ENCODE assay signal across 9 cellular contexts in the genomic region with DNA sequence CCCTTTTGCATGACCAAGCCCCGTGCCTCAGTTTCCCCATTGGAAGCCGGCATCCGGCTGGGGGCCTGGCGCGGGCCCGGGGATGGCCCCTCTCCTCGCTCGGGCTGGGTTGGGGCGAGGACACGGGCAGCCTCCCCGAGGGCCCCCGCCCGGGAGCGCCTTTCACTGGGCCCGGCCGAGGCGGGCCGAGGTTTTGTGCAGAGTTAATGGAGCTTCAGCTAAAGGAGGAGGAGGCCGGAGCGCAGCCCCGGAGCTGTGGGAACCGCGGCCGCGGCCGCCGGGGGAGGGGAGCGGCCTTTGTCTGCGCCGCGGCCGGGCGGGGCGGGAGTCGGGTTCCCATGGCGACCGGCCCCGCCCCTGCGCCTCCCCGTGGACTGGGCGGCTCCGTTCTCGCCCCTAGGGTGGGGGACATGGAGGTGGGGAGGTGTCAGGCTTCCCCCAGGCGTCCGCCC. TPM values are rescaled to one million over a fixed set of nuclear protein-coding genes. Genes with fewer than 3 reads are reported as not detected.
DNase-seq lines count a peak whose midpoint lies in the region; ATAC-seq, FAIRE-seq and TF ChIP-seq lines count a peak whose summit lies in the region.
"Had no signal": no experiment of that assay in that cellular context is flagged by ENCODE, and none has a peak within 500 bp of the region (broad histone marks: within the 10 kb centered on the region; RNA-seq: fewer than 3 reads in every experiment).

No MANE protein-coding gene starts in this region.

- TF ChIP-seq CTCF in Calu3 (IDR thresholded peaks at IDR 0.05; ENCODE audit: unreplicated experiment) (no peak), GM12878 (IDR thresholded peaks at IDR 0.05 in 2 of 3, conservative IDR thresholded peaks at IDR 0.05 in 1 of 3; ENCODE audit: control insufficient read depth in 2 of 3, extremely low read depth in 1 of 3, insufficient read depth in 1 of 3, low read depth in 3 of 3, low read length in 3 of 3) (peak in 2 of 3 experiments; percentile 15 to 33; a peak in 2 of 6 replicates)

- POLR2A ChIA-PET in GM12878 (lab: Charles Lee) = interaction anchor here (0.6 to 2.1 kb wide), 5 partner anchors 9 to 31 kb away, joined by 3 to 7 read pairs (median 5); a partner anchor contains a TSS

- TF ChIP-seq POLR2A in GM12878 (IDR thresholded peaks at IDR 0.05; ENCODE audit: low read depth, low read length) = no peak

- H3K9me3 ChIP-seq in HUES48 (ENCODE audit: control insufficient read depth, insufficient read depth, low read length) (peaks cover 7% of the 10 kb centered on the region; the same call in 1 of the 2 replicates), GM12878 (replicated peaks; ENCODE audit: control insufficient read depth, insufficient read depth, low read length) (no peaks in the 10 kb centered on the region), iPS-18c (ENCODE audit: control insufficient read depth, insufficient read depth, low read length) (peaks cover 3% of the 10 kb centered on the region)

- RAD21 ChIA-PET in GM12878 (lab: Charles Lee; ENCODE audit: unreplicated experiment) = interaction anchor here (1.0 to 1.3 kb wide), 2 partner anchors 52 to 69 kb away, joined by 3 to 5 read pairs; no protein-coding TSS in a partner anchor

- no peaks in the 10 kb centered on the region for H4K20me1 ChIP-seq in GM12878 (ENCODE audit: control insufficient read depth, insufficient read depth)

- no peak overlapping the region for H2AFZ ChIP-seq in GM12878 (ENCODE audit: control insufficient read depth, low read depth, low read length)

- no peaks in the 10 kb centered on the region for H3K9me3 Mint-ChIP-seq in Calu3 (ENCODE audit: low read depth, unreplicated experiment)
- H3K9me3 Mint-ChIP-seq: T-cell had no signal

- FAIRE-seq in GM12878 (lab: Jason Lieb, UNC) = no peak

- H3K4me1 ChIP-seq in HUES48 (ENCODE audit: control insufficient read depth, insufficient read depth, low read length) (no peaks in the 10 kb centered on the region), GM12878 (ENCODE audit: control insufficient read depth, insufficient read depth, low read length) (peaks cover 10% of the 10 kb centered on the region)

- no peak for TF ChIP-seq RAD21 in GM12878 (IDR thresholded peaks at IDR 0.05; ENCODE audit: insufficient read depth, low read depth, low read length)

- peak overlapping the region; percentile 63 for H3K4me3 Mint-ChIP-seq in Calu3 (ENCODE audit: low read depth, unreplicated experiment)

- peaks cover 65% of the 10 kb centered on the region for H3K36me3 Mint-ChIP-seq in Calu3 (ENCODE audit: insufficient read depth, unreplicated experiment)
- H3K36me3 Mint-ChIP-seq: T-cell had no signal

- ATAC-seq in GM12878 (peak; percentile 54), HG02981 (IDR thresholded peaks at IDR 0.05; ENCODE audit: unreplicated experiment) (no peak)

- intact Hi-C loops in Calu3 (cut with micrococcal nuclease; ENCODE audit: unreplicated experiment) = loop anchor here (5.0 kb wide), 1 partner anchor 56 kb away; a partner anchor contains a TSS
- intact Hi-C loops in GM12878 (cut with micrococcal nuclease; ENCODE audit: unreplicated experiment) = no loop called here

- TF ChIP-seq EP300 in GM12878 (IDR thresholded peaks at IDR 0.05; ENCODE audit: borderline replicate concordance in 1 of 2, control insufficient read depth in 1 of 2, low read depth in 2 of 2, low read length in 2 of 2) = no peak

- CTCF ChIA-PET in Calu3 (lab: Charles Lee) (interaction anchor here (0.6 to 1.9 kb wide), 4 partner anchors 21 to 133 kb away, joined by 3 to 5 read pairs (median 4); no protein-coding TSS in a partner anchor), GM12878 (lab: Yijun Ruan, JAX) (interaction anchor here (1.1 to 2.9 kb wide), 7 partner anchors 20 to 57 kb away, joined by 3 to 20 read pairs (median 5); a partner anchor contains a TSS)

- peaks cover 25% of the 10 kb centered on the region for H3K4me1 Mint-ChIP-seq in Calu3 (ENCODE audit: low read depth, unreplicated experiment)

- no peaks in the 10 kb centered on the region for H3K79me2 ChIP-seq in GM12878 (ENCODE audit: control insufficient read depth, insufficient read depth, low read length)

- H3K9ac ChIP-seq in HUES48 (ENCODE audit: low read depth, low read length) = no peak overlapping the region
- no peak overlapping the region for H3K9ac ChIP-seq in GM12878 (ENCODE audit: control insufficient read depth, insufficient read depth, low read length)

- H3K27ac Mint-ChIP-seq in Calu3 (ENCODE audit: unreplicated experiment) = no peak overlapping the region
- H3K27ac Mint-ChIP-seq: T-cell had no signal

- H3K27ac ChIP-seq in HUES48 (ENCODE audit: low read depth, low read length) (no peak overlapping the region), GM12878 (ENCODE audit: control insufficient read depth, insufficient read depth) (no peak overlapping the region)

- in situ Hi-C loops in GM12878 (cut with MboI) = no loop called here

- SMC1A ChIA-PET in GM12878 (lab: Charles Lee; ENCODE audit: uncharacterized antibody, unreplicated experiment) = interaction anchor here (0.9 to 2.0 kb wide), 2 partner anchors 31 to 52 kb away, joined by 3 to 4 read pairs; no protein-coding TSS in a partner anchor

- peaks cover 47% of the 10 kb centered on the region for H3K27me3 ChIP-seq in HUES48 (ENCODE audit: control insufficient read depth, insufficient read depth, low read length)
- H3K27me3 ChIP-seq in GM12878 (replicated peaks in 1 of 2; ENCODE audit: control insufficient read depth in 2 of 2, insufficient read depth in 2 of 2, low read length in 1 of 2) = no peaks in the 10 kb centered on the region

- DNase-seq in Calu3 (peak; percentile 79), SK-N-DZ (ENCODE audit: low spot score) (peak; percentile 74), GM12878 (ENCODE audit: low read depth, low spot score) (no peak), COLO829 (ENCODE audit: low spot score) (no peak)
- peak; percentile 34 to 46 for DNase-seq in stimulated activated CD4-positive, alpha-beta T cell treated with anti-CD3 and anti-CD28 coated beads, Interleukin-1b, Interleukin-23, amount 100 ng/mL, for 1 hour (ENCODE audit: low read depth in 2 of 2)

- H3K4me2 ChIP-seq in GM12878 (ENCODE audit: control insufficient read depth, insufficient read depth) = peak overlapping the region; percentile 93

- 1% methylated on average over 23 of the region's 45 CpGs for WGBS in GM12878 (ENCODE audit: insufficient coverage, insufficient replicate concordance, low lambda C conversion rate, missing lambda C conversion rate)

- no peaks in the 10 kb centered on the region for H3K27me3 Mint-ChIP-seq in Calu3 (ENCODE audit: unreplicated experiment)
- H3K27me3 Mint-ChIP-seq: T-cell had no signal

- H3K4me3 ChIP-seq in HUES48 (ENCODE audit: low read depth, low read length) (peak overlapping the region; percentile 56), GM12878 (peak overlapping the region; percentile 76), iPS-18c (ENCODE audit: insufficient read depth, low read depth, low read length) (peak overlapping the region; percentile 43)

- H3K36me3 ChIP-seq in HUES48 (ENCODE audit: control insufficient read depth, insufficient read depth, low read length) (peaks cover 17% of the 10 kb centered on the region), GM12878 (ENCODE audit: control insufficient read depth in 2 of 2, insufficient read depth in 2 of 2, low read length in 1 of 2) (peaks cover 0 to 11% of the 10 kb centered on the region in 2 experiments; a peak in 2 of 4 replicates)

- BruUV-seq in Calu3 (replicated peaks; lab: Mats Ljungman, UMichigan) (no TSS peak), GM12878 (replicated peaks; lab: Mats Ljungman, UMichigan) (no TSS peak)

RNA-seq across cellular contexts. Expression of a gene that starts 1.4 kb away (rescaled TPM):
- total RNA-seq in Calu3 (2022) (14.3 and 23.7 TPM in 2 replicates), GM12878 (2014; rRNA removed) (9.4 and 10.0 TPM in 2 replicates), GM12878 (2014; rRNA removed; fragmentation: Illumina TruSeq; extraction: Trizol) (3.8 and 4.0 TPM in 2 replicates), GM12878 (2021) (10.8 and 12.8 TPM in 2 replicates)
- polyA plus RNA-seq in SK-N-DZ (2014; cell fraction: cytosol; rRNA removed) = 12.7 and 14.7 TPM in 2 replicates
- polyA plus RNA-seq in SK-N-DZ (2014; cell fraction: nucleus; rRNA removed) = 144 and 172 TPM in 2 replicates
- total RNA-seq in GM12878 (2013; cell fraction: nucleolus; rRNA removed) = 5.1 and 5.8 TPM in 2 replicates
- polyA plus RNA-seq in GM12878 (2011; ENCODE audit: low read depth) = 2.6 TPM
- polyA plus RNA-seq in GM12878 (2011; rRNA removed) (2.5 and 6.2 TPM in 2 replicates), GM12878 (2014; fragmentation: Illumina TruSeq; extraction: Trizol) (1.4 and 3.7 TPM in 2 replicates), GM12878 (2014; fragmentation: Nextera tagmentation; extraction: Ambion mirVana) (under 1 TPM; 0.05 to 0.16 TPM), GM12878 (2014; rRNA removed) (11.6 and 14.0 TPM in 2 replicates), GM12878 (2016; fragmentation: Nextera tagmentation; extraction: Ambion mirVana) (under 1 TPM; 0.44 to 0.58 TPM)
- polyA plus RNA-seq in GM12878 (2011; cell fraction: cytosol; rRNA removed) = 5.7 and 9.1 TPM in 2 replicates
- 33.9 and 40.9 TPM in 2 replicates for polyA plus RNA-seq in GM12878 (2011; cell fraction: nucleus; rRNA removed)
- 6.6 and 7.4 TPM in 2 replicates for polyA plus RNA-seq in GM12878 (2012)
- 3.4 and 6.0 TPM in 2 replicates for polyA minus RNA-seq in GM12878 (2011; rRNA and poly(A)+ RNA removed)
- 2.1 and 3.0 TPM in 2 replicates for polyA minus RNA-seq in GM12878 (2011; cell fraction: cytosol; rRNA and poly(A)+ RNA removed)
- polyA minus RNA-seq in GM12878 (2011; cell fraction: nucleus; rRNA and poly(A)+ RNA removed) = 2.9 and 3.2 TPM in 2 replicates

RNA-seq across cellular contexts. Expression of a gene that starts 10.1 kb away (rescaled TPM):
- 21.1 and 27.5 TPM in 2 replicates for total RNA-seq in Calu3 (2022)
- polyA plus RNA-seq in SK-N-DZ (2014; cell fraction: cytosol; rRNA removed) = 84.1 and 85.6 TPM in 2 replicates
- 421 and 514 TPM in 2 replicates for polyA plus RNA-seq in SK-N-DZ (2014; cell fraction: nucleus; rRNA removed)
- 54.9 and 65.7 TPM in 2 replicates for total RNA-seq in GM12878 (2013; cell fraction: nucleolus; rRNA removed)
- 22.8 and 23.0 TPM in 2 replicates for total RNA-seq in GM12878 (2014; rRNA removed)
- total RNA-seq in GM12878 (2014; rRNA removed; fragmentation: Illumina TruSeq; extraction: Trizol) = 14.5 and 16.5 TPM in 2 replicates
- total RNA-seq in GM12878 (2021) = 34.0 and 38.9 TPM in 2 replicates
- polyA plus RNA-seq in GM12878 (2011; ENCODE audit: low read depth) = 6.8 TPM
- 7.5 and 16.1 TPM in 2 replicates for polyA plus RNA-seq in GM12878 (2011; rRNA removed)
- 22.6 and 27.5 TPM in 2 replicates for polyA plus RNA-seq in GM12878 (2011; cell fraction: cytosol; rRNA removed)
- 130 and 145 TPM in 2 replicates for polyA plus RNA-seq in GM12878 (2011; cell fraction: nucleus; rRNA removed)
- 15.0 and 21.3 TPM in 2 replicates for polyA plus RNA-seq in GM12878 (2012)
- 3.6 and 16.1 TPM in 2 replicates for polyA plus RNA-seq in GM12878 (2014; fragmentation: Illumina TruSeq; extraction: Trizol)
- 1 to 10 TPM; 1.1 to 3.8 TPM for polyA plus RNA-seq in GM12878 (2014; fragmentation: Nextera tagmentation; extraction: Ambion mirVana)
- polyA plus RNA-seq in GM12878 (2014; rRNA removed) = 32.0 and 33.2 TPM in 2 replicates
- 10 to 100 TPM in 1 of 2 experiments, 1 to 10 TPM in 1; 9.5 to 17.1 TPM for polyA plus RNA-seq in GM12878 (2016; fragmentation: Nextera tagmentation; extraction: Ambion mirVana)
- 12.6 and 18.3 TPM in 2 replicates for polyA minus RNA-seq in GM12878 (2011; rRNA and poly(A)+ RNA removed)
- polyA minus RNA-seq in GM12878 (2011; cell fraction: cytosol; rRNA and poly(A)+ RNA removed) = 7.8 and 10.4 TPM in 2 replicates
- 25.1 and 35.3 TPM in 2 replicates for polyA minus RNA-seq in GM12878 (2011; cell fraction: nucleus; rRNA and poly(A)+ RNA removed)

RNA-seq across cellular contexts. Expression of a gene that starts 20.5 kb away (rescaled TPM):
- total RNA-seq in Calu3 (2022) (52.9 and 69.2 TPM in 2 replicates), GM12878 (2014; rRNA removed) (13.8 and 20.5 TPM in 2 replicates), GM12878 (2014; rRNA removed; fragmentation: Illumina TruSeq; extraction: Trizol) (3.9 and 5.1 TPM in 2 replicates), GM12878 (2021) (42.4 and 48.6 TPM in 2 replicates)
- polyA plus RNA-seq in SK-N-DZ (2014; cell fraction: cytosol; rRNA removed) = 14.2 and 18.3 TPM in 2 replicates
- polyA plus RNA-seq in SK-N-DZ (2014; cell fraction: nucleus; rRNA removed) = 244 and 259 TPM in 2 replicates
- 111 and 138 TPM in 2 replicates for total RNA-seq in GM12878 (2013; cell fraction: nucleolus; rRNA removed)
- polyA plus RNA-seq in GM12878 (2011; ENCODE audit: low read depth) = 19.5 TPM
- polyA plus RNA-seq in GM12878 (2011; rRNA removed) (4.4 and 7.9 TPM in 2 replicates), GM12878 (2014; fragmentation: Illumina TruSeq; extraction: Trizol) (1.2 and 4.3 TPM in 2 replicates), GM12878 (2014; fragmentation: Nextera tagmentation; extraction: Ambion mirVana) (under 1 TPM; 0.26 to 0.51 TPM), GM12878 (2014; rRNA removed) (42.3 and 51.7 TPM in 2 replicates), GM12878 (2016; fragmentation: Nextera tagmentation; extraction: Ambion mirVana) (1 to 10 TPM; 4.5 to 5.0 TPM)
- polyA plus RNA-seq in GM12878 (2011; cell fraction: cytosol; rRNA removed) = 6.1 and 11.1 TPM in 2 replicates
- 298 and 323 TPM in 2 replicates for polyA plus RNA-seq in GM12878 (2011; cell fraction: nucleus; rRNA removed)
- 62.3 and 69.8 TPM in 2 replicates for polyA plus RNA-seq in GM12878 (2012)
- 9.3 and 15.4 TPM in 2 replicates for polyA minus RNA-seq in GM12878 (2011; rRNA and poly(A)+ RNA removed)
- 11.4 and 11.5 TPM in 2 replicates for polyA minus RNA-seq in GM12878 (2011; cell fraction: cytosol; rRNA and poly(A)+ RNA removed)
- polyA minus RNA-seq in GM12878 (2011; cell fraction: nucleus; rRNA and poly(A)+ RNA removed) = 51.5 and 73.5 TPM in 2 replicates

RNA-seq across cellular contexts. Expression of a gene that starts 26.7 kb away (rescaled TPM):
- total RNA-seq in Calu3 (2022) (49.7 and 54.7 TPM in 2 replicates), GM12878 (2014; rRNA removed) (29.8 and 31.1 TPM in 2 replicates), GM12878 (2014; rRNA removed; fragmentation: Illumina TruSeq; extraction: Trizol) (9.7 and 10.4 TPM in 2 replicates), GM12878 (2021) (33.3 and 41.4 TPM in 2 replicates)
- 21.2 and 23.3 TPM in 2 replicates for polyA plus RNA-seq in SK-N-DZ (2014; cell fraction: cytosol; rRNA removed)
- polyA plus RNA-seq in SK-N-DZ (2014; cell fraction: nucleus; rRNA removed) = 225 and 301 TPM in 2 replicates
- total RNA-seq in GM12878 (2013; cell fraction: nucleolus; rRNA removed) = 117 and 138 TPM in 2 replicates
- polyA plus RNA-seq in GM12878 (2011; ENCODE audit: low read depth) = 14.9 TPM
- polyA plus RNA-seq in GM12878 (2011; rRNA removed) (7.7 and 16.1 TPM in 2 replicates), GM12878 (2014; fragmentation: Illumina TruSeq; extraction: Trizol) (5.7 and 9.6 TPM in 2 replicates), GM12878 (2014; fragmentation: Nextera tagmentation; extraction: Ambion mirVana) (1 to 10 TPM in 1 of 2 experiments, under 1 TPM in 1; 0.74 to 2.0 TPM), GM12878 (2014; rRNA removed) (35.5 and 42.2 TPM in 2 replicates), GM12878 (2016; fragmentation: Nextera tagmentation; extraction: Ambion mirVana) (10 to 100 TPM; 22.8 to 23.0 TPM)
- 16.2 and 26.4 TPM in 2 replicates for polyA plus RNA-seq in GM12878 (2011; cell fraction: cytosol; rRNA removed)
- polyA plus RNA-seq in GM12878 (2011; cell fraction: nucleus; rRNA removed) = 370 and 394 TPM in 2 replicates
- polyA plus RNA-seq in GM12878 (2012) = 31.4 and 32.3 TPM in 2 replicates
- 13.4 and 15.0 TPM in 2 replicates for polyA minus RNA-seq in GM12878 (2011; rRNA and poly(A)+ RNA removed)
- polyA minus RNA-seq in GM12878 (2011; cell fraction: cytosol; rRNA and poly(A)+ RNA removed) = 10.2 and 10.4 TPM in 2 replicates
- 32.4 and 44.1 TPM in 2 replicates for polyA minus RNA-seq in GM12878 (2011; cell fraction: nucleus; rRNA and poly(A)+ RNA removed)

RNA-seq across cellular contexts. Expression of a gene that starts 35.9 kb away (rescaled TPM):
- total RNA-seq in Calu3 (2022) (298 and 337 TPM in 2 replicates), GM12878 (2014; rRNA removed) (32.6 and 42.0 TPM in 2 replicates), GM12878 (2014; rRNA removed; fragmentation: Illumina TruSeq; extraction: Trizol) (19.8 and 21.8 TPM in 2 replicates), GM12878 (2021) (133 and 134 TPM in 2 replicates)
- polyA plus RNA-seq in SK-N-DZ (2014; cell fraction: cytosol; rRNA removed) = 60.4 and 75.0 TPM in 2 replicates
- 183 and 241 TPM in 2 replicates for polyA plus RNA-seq in SK-N-DZ (2014; cell fraction: nucleus; rRNA removed)
- 180 and 204 TPM in 2 replicates for total RNA-seq in GM12878 (2013; cell fraction: nucleolus; rRNA removed)
- 25.4 TPM for polyA plus RNA-seq in GM12878 (2011; ENCODE audit: low read depth)
- polyA plus RNA-seq in GM12878 (2011; rRNA removed) (19.9 and 41.8 TPM in 2 replicates), GM12878 (2014; fragmentation: Illumina TruSeq; extraction: Trizol) (6.3 and 23.5 TPM in 2 replicates), GM12878 (2014; fragmentation: Nextera tagmentation; extraction: Ambion mirVana) (1 to 10 TPM in 1 of 2 experiments, under 1 TPM in 1; 0.68 to 4.5 TPM), GM12878 (2014; rRNA removed) (65.4 and 84.9 TPM in 2 replicates), GM12878 (2016; fragmentation: Nextera tagmentation; extraction: Ambion mirVana) (10 to 100 TPM; 69.3 to 80.0 TPM)
- 57.3 and 73.0 TPM in 2 replicates for polyA plus RNA-seq in GM12878 (2011; cell fraction: cytosol; rRNA removed)
- polyA plus RNA-seq in GM12878 (2011; cell fraction: nucleus; rRNA removed) = 319 and 335 TPM in 2 replicates
- polyA plus RNA-seq in GM12878 (2012) = 53.9 and 72.5 TPM in 2 replicates
- 52.2 and 84.0 TPM in 2 replicates for polyA minus RNA-seq in GM12878 (2011; rRNA and poly(A)+ RNA removed)
- polyA minus RNA-seq in GM12878 (2011; cell fraction: cytosol; rRNA and poly(A)+ RNA removed) = 54.8 and 57.2 TPM in 2 replicates
- polyA minus RNA-seq in GM12878 (2011; cell fraction: nucleus; rRNA and poly(A)+ RNA removed) = 57.8 and 74.9 TPM in 2 replicates

Comparison
In these comparisons a context has a peak if more than half of its experiments do, and no peak if none do; other contexts are left out.
1. DNase-seq: peak in Calu3 (single experiment), SK-N-DZ (single experiment) and stimulated activated CD4-positive, alpha-beta T cell treated with anti-CD3 and anti-CD28 coated beads, Interleukin-1b, Interleukin-23, amount 100 ng/mL, for 1 hour (2 of 2); none in GM12878 (single experiment) and COLO829 (single experiment).
2. Peak in every context shown above with its lines, with median percentiles within 50 percentile points of each other: H3K4me3 ChIP-seq.